Comparison of ENCODE assay signal across 9 cellular contexts in genomic region chr13:20127563-20128458, GRCh38. TPM values are rescaled to one million over a fixed set of nuclear protein-coding genes. Genes with fewer than 3 reads are reported as not detected.
A peak's percentile ranks its signal among the peaks of the same experiment; 100 is the strongest.
DNase-seq lines count a peak whose midpoint lies in the region; ATAC-seq, FAIRE-seq and TF ChIP-seq lines count a peak whose summit lies in the region.
"Had no signal": no experiment of that assay in that cellular context is flagged by ENCODE, and none has a peak within 500 bp of the region (broad histone marks: within the 10 kb centered on the region; RNA-seq: fewer than 3 reads in every experiment).

No MANE protein-coding gene starts in this region.

- 1% methylated on average over 71 of the region's 82 CpGs for WGBS in hepatocyte (ENCODE audit: low lambda C conversion rate, missing lambda C conversion rate)

- H3K27me3 Mint-ChIP-seq in activated CD4-positive, alpha-beta T cell treated with anti-CD3 and anti-CD28 coated beads for 36 hours, result peaks cover 11% of the 10 kb centered on the region
- H3K27me3 Mint-ChIP-seq in astrocyte (ENCODE audit: low read depth, unreplicated experiment), result peaks cover 17% of the 10 kb centered on the region

- CTCF ChIA-PET in activated CD4-positive, alpha-beta T cell treated with anti-CD3 and anti-CD28 coated beads for 36 hours (lab: Charles Lee), result interaction anchor here (0.6 to 2.4 kb wide), 9 partner anchors 9 to 361 kb away, joined by 3 to 12 read pairs (median 5); partner anchors contain the start of gene GJA3

- peak overlapping the region; percentile 84 for H3K9ac ChIP-seq in astrocyte (ENCODE audit: low read length)

- H4K20me1 ChIP-seq in astrocyte (ENCODE audit: insufficient read depth, low read length) (no peaks in the 10 kb centered on the region), hepatocyte (ENCODE audit: insufficient read depth, poor library complexity, severe bottlenecking) (no peaks in the 10 kb centered on the region)

- peak overlapping the region; percentile 99 for H3K4me2 ChIP-seq in astrocyte (ENCODE audit: low read length)
- peak overlapping the region; percentile 99 for H3K4me2 ChIP-seq in hepatocyte

- H3K79me2 ChIP-seq in astrocyte (ENCODE audit: insufficient read depth, low read length), result no peaks in the 10 kb centered on the region
- H3K79me2 ChIP-seq in hepatocyte, result no peaks in the 10 kb centered on the region

- peak; percentile 64 for DNase-seq in activated CD4-positive, alpha-beta T cell treated with anti-CD3 and anti-CD28 coated beads for 36 hours
- DNase-seq in activated CD4-positive, alpha-beta T cell treated with anti-CD3 and anti-CD28 coated beads for 1 hour, result no peak
- DNase-seq in SJCRH30 (peak; percentile 56 to 64), astrocyte (ENCODE audit: low read depth) (peak; percentile 47), hepatocyte (ENCODE audit: low spot score) (peak; percentile 81), posterior vena cava (ENCODE audit: low spot score) (peak; percentile 93), H4 (ENCODE audit: low spot score) (no peak)

- H3K9me2 ChIP-seq in hepatocyte (replicated peaks; ENCODE audit: insufficient read depth), result no peaks in the 10 kb centered on the region

- intact Hi-C loops in activated CD4-positive, alpha-beta T cell treated with anti-CD3 and anti-CD28 coated beads for 36 hours (cut with DNase I, micrococcal nuclease), result loop anchor here (2.0 kb wide), 1 partner anchor 35 kb away; no protein-coding TSS in a partner anchor
- intact Hi-C loops in posterior vena cava (cut with DNase I), result no loop called here

- ATAC-seq in activated CD4-positive, alpha-beta T cell treated with anti-CD3 and anti-CD28 coated beads for 36 hours, result peak; percentile 72
- peak; percentile 77 for ATAC-seq in HG03108 (IDR thresholded peaks at IDR 0.05; ENCODE audit: unreplicated experiment)

- H3K9me3 Mint-ChIP-seq in activated CD4-positive, alpha-beta T cell treated with anti-CD3 and anti-CD28 coated beads for 36 hours (ENCODE audit: low read depth), result no peaks in the 10 kb centered on the region
- H3K9me3 Mint-ChIP-seq in astrocyte (ENCODE audit: unreplicated experiment), result no peaks in the 10 kb centered on the region

- TF ChIP-seq CTCF in astrocyte (IDR thresholded peaks at IDR 0.05; ENCODE audit: insufficient read depth, low read depth, low read length) (no peak), hepatocyte (IDR thresholded peaks at IDR 0.05; ENCODE audit: poor library complexity) (peak; percentile 57)

- no peaks in the 10 kb centered on the region for H3K36me3 Mint-ChIP-seq in activated CD4-positive, alpha-beta T cell treated with anti-CD3 and anti-CD28 coated beads for 36 hours (ENCODE audit: low read depth)
- H3K36me3 Mint-ChIP-seq in astrocyte (ENCODE audit: low read depth, unreplicated experiment), result no peaks in the 10 kb centered on the region

- peak overlapping the region; percentile 62 for H3K4me3 Mint-ChIP-seq in activated CD4-positive, alpha-beta T cell treated with anti-CD3 and anti-CD28 coated beads for 36 hours
- no peak overlapping the region for H3K4me3 Mint-ChIP-seq in astrocyte (ENCODE audit: unreplicated experiment)

- no peaks in the 10 kb centered on the region for H3K4me1 Mint-ChIP-seq in activated CD4-positive, alpha-beta T cell treated with anti-CD3 and anti-CD28 coated beads for 36 hours
- H3K4me1 Mint-ChIP-seq in astrocyte (ENCODE audit: low read depth, unreplicated experiment), result peaks cover 4% of the 10 kb centered on the region

- H3K27ac Mint-ChIP-seq in activated CD4-positive, alpha-beta T cell treated with anti-CD3 and anti-CD28 coated beads for 36 hours, result peak overlapping the region; percentile 34
- H3K27ac Mint-ChIP-seq in astrocyte (ENCODE audit: unreplicated experiment), result no peak overlapping the region

- H2AFZ ChIP-seq in astrocyte (ENCODE audit: low read depth, low read length) (peak overlapping the region; percentile 100), hepatocyte (peak overlapping the region; percentile 99)

- H3K27ac ChIP-seq in SJCRH30, result peak overlapping the region; percentile 52
- peak overlapping the region; percentile 48 for H3K27ac ChIP-seq in astrocyte (ENCODE audit: low read depth, low read length)
- peak overlapping the region; percentile 95 for H3K27ac ChIP-seq in hepatocyte

- POLR2A ChIA-PET in activated CD4-positive, alpha-beta T cell treated with anti-CD3 and anti-CD28 coated beads for 36 hours (lab: Charles Lee), result interaction anchor here (0.6 to 0.8 kb wide), 2 partner anchors 9 to 29 kb away, joined by 3 to 4 read pairs; no protein-coding TSS in a partner anchor

- H3K27me3 ChIP-seq in SJCRH30 (no peaks in the 10 kb centered on the region), astrocyte (ENCODE audit: insufficient read depth, low read length) (peaks cover 11% of the 10 kb centered on the region), hepatocyte (no peaks in the 10 kb centered on the region)

- no peak for FAIRE-seq in astrocyte (lab: Jason Lieb, UNC)
- FAIRE-seq: G401.6 had no signal

- H3K4me1 ChIP-seq in SJCRH30 (no peaks in the 10 kb centered on the region), astrocyte (ENCODE audit: insufficient read depth, low read length) (peaks cover 24% of the 10 kb centered on the region), hepatocyte (ENCODE audit: insufficient read depth) (peaks cover 5% of the 10 kb centered on the region)

- H3K4me3 ChIP-seq in SJCRH30 (peak overlapping the region; percentile 77), astrocyte (ENCODE audit: insufficient read depth, low read depth, low read length) (peak overlapping the region; percentile 64), hepatocyte (peak overlapping the region; percentile 82)

- H3K9me3 ChIP-seq in SJCRH30 (replicated peaks) (no peaks in the 10 kb centered on the region), astrocyte (ENCODE audit: insufficient read depth, low read depth, low read length) (no peaks in the 10 kb centered on the region), hepatocyte (ENCODE audit: low read depth) (no peaks in the 10 kb centered on the region)

- no peaks in the 10 kb centered on the region for H3K36me3 ChIP-seq in SJCRH30
- no peaks in the 10 kb centered on the region for H3K36me3 ChIP-seq in astrocyte (ENCODE audit: insufficient read depth, low read length)
- no peaks in the 10 kb centered on the region for H3K36me3 ChIP-seq in hepatocyte (replicated peaks; ENCODE audit: insufficient read depth, low read depth)

RNA-seq across cellular contexts. Expression of gene GJA3, which starts 33.0 kb away (rescaled TPM):
- under 1 TPM; 0.26 to 0.32 TPM for total RNA-seq in activated CD4-positive, alpha-beta T cell treated with anti-CD3 and anti-CD28 coated beads for 36 hours
- total RNA-seq in SJCRH30 (2014; rRNA removed; shearing (Covaris generic)), result not detected in 2 replicates
- total RNA-seq in astrocyte (0.59 and 0.72 TPM in 2 replicates), hepatocyte (0.16 and 0.23 TPM in 2 replicates), posterior vena cava (not detected)
- polyA plus RNA-seq in hepatocyte, result 0.10 and 0.16 TPM in 2 replicates
- total RNA-seq in H4 (2014; rRNA removed; shearing (Covaris generic)), result 0.10 and 0.25 TPM in 2 replicates

Comparison
In these comparisons a context has a peak if more than half of its experiments do, and no peak if none do; other contexts are left out.
1. DNase-seq: peak in activated CD4-positive, alpha-beta T cell treated with anti-CD3 and anti-CD28 coated beads for 36 hours (single experiment), SJCRH30 (2 of 2), astrocyte (single experiment), hepatocyte (single experiment) and posterior vena cava (single experiment); none in activated CD4-positive, alpha-beta T cell treated with anti-CD3 and anti-CD28 coated beads for 1 hour (single experiment) and H4 (single experiment).
2. intact Hi-C loops: an anchor here in activated CD4-positive, alpha-beta T cell treated with anti-CD3 and anti-CD28 coated beads for 36 hours (2.0 kb wide); none called in posterior vena cava.
3. Peak in every context shown above with its lines, with median percentiles within 50 percentile points of each other: H3K27ac ChIP-seq and H3K4me3 ChIP-seq.